Comparison of ENCODE assay signal across 1 cellular context in the genomic region with DNA sequence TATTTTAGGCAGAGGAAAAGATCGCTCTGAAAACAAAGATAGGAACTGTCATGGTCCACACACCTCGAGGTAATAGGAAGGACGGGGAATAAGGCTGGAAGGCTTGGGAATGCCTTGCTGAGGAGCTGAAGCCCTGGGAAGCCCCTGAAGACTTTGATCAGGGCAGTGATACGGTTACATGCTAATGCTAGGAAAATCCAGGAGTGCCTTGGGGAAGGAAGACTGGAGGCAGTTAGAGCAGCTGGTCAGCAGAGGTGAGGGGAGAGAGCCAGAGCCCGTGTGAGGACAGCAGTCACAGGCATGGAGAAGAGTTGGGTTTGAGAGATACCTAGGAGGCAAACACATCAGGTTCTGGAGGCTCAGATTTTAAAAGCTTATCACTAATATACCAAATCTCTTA.
TF ChIP-seq lines count a peak whose summit lies in the region.

No MANE protein-coding gene starts in this region.

TF ChIP-seq in GM23338, 12 proteins besides CTCF, POLR2A, EP300 and RAD21 (continued from another document):
- TF ChIP-seq REST (IDR thresholded peaks at IDR 0.05; ENCODE audit: unreplicated experiment) = no peak
- no peak for TF ChIP-seq ZNF331 (CRISPR knock-in tag; IDR thresholded peaks at IDR 0.05; ENCODE audit: low read depth)
- TF ChIP-seq CREB1 (CRISPR knock-in tag; IDR thresholded peaks at IDR 0.05; ENCODE audit: low read depth) = no peak
- TF ChIP-seq, protein P1, sequence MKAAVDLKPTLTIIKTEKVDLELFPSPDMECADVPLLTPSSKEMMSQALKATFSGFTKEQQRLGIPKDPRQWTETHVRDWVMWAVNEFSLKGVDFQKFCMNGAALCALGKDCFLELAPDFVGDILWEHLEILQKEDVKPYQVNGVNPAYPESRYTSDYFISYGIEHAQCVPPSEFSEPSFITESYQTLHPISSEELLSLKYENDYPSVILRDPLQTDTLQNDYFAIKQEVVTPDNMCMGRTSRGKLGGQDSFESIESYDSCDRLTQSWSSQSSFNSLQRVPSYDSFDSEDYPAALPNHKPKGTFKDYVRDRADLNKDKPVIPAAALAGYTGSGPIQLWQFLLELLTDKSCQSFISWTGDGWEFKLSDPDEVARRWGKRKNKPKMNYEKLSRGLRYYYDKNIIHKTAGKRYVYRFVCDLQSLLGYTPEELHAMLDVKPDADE (IDR thresholded peaks at IDR 0.05) = no peak
- no peak for TF ChIP-seq POLR2AphosphoS5 (IDR thresholded peaks at IDR 0.05; ENCODE audit: low read depth)
- TF ChIP-seq, protein P2, sequence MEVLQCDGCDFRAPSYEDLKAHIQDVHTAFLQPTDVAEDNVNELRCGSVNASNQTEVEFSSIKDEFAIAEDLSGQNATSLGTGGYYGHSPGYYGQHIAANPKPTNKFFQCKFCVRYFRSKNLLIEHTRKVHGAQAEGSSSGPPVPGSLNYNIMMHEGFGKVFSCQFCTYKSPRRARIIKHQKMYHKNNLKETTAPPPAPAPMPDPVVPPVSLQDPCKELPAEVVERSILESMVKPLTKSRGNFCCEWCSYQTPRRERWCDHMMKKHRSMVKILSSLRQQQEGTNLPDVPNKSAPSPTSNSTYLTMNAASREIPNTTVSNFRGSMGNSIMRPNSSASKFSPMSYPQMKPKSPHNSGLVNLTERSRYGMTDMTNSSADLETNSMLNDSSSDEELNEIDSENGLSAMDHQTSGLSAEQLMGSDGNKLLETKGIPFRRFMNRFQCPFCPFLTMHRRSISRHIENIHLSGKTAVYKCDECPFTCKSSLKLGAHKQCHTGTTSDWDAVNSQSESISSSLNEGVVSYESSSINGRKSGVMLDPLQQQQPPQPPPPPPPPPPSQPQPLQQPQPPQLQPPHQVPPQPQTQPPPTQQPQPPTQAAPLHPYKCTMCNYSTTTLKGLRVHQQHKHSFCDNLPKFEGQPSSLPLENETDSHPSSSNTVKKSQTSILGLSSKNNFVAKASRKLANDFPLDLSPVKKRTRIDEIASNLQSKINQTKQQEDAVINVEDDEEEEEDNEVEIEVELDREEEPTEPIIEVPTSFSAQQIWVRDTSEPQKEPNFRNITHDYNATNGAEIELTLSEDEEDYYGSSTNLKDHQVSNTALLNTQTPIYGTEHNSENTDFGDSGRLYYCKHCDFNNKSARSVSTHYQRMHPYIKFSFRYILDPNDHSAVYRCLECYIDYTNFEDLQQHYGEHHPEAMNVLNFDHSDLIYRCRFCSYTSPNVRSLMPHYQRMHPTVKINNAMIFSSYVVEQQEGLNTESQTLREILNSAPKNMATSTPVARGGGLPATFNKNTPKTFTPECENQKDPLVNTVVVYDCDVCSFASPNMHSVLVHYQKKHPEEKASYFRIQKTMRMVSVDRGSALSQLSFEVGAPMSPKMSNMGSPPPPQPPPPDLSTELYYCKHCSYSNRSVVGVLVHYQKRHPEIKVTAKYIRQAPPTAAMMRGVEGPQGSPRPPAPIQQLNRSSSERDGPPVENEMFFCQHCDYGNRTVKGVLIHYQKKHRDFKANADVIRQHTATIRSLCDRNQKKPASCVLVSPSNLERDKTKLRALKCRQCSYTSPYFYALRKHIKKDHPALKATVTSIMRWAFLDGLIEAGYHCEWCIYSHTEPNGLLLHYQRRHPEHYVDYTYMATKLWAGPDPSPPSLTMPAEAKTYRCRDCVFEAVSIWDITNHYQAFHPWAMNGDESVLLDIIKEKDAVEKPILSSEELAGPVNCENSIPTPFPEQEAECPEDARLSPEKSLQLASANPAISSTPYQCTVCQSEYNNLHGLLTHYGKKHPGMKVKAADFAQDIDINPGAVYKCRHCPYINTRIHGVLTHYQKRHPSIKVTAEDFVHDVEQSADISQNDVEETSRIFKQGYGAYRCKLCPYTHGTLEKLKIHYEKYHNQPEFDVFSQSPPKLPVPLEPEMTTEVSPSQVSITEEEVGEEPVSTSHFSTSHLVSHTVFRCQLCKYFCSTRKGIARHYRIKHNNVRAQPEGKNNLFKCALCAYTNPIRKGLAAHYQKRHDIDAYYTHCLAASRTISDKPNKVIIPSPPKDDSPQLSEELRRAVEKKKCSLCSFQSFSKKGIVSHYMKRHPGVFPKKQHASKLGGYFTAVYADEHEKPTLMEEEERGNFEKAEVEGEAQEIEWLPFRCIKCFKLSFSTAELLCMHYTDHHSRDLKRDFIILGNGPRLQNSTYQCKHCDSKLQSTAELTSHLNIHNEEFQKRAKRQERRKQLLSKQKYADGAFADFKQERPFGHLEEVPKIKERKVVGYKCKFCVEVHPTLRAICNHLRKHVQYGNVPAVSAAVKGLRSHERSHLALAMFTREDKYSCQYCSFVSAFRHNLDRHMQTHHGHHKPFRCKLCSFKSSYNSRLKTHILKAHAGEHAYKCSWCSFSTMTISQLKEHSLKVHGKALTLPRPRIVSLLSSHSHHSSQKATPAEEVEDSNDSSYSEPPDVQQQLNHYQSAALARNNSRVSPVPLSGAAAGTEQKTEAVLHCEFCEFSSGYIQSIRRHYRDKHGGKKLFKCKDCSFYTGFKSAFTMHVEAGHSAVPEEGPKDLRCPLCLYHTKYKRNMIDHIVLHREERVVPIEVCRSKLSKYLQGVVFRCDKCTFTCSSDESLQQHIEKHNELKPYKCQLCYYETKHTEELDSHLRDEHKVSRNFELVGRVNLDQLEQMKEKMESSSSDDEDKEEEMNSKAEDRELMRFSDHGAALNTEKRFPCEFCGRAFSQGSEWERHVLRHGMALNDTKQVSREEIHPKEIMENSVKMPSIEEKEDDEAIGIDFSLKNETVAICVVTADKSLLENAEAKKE (CRISPR knock-in tag; IDR thresholded peaks at IDR 0.05) = no peak
